Comparison of ENCODE assay signal across 18 cellular contexts in the genomic region with DNA sequence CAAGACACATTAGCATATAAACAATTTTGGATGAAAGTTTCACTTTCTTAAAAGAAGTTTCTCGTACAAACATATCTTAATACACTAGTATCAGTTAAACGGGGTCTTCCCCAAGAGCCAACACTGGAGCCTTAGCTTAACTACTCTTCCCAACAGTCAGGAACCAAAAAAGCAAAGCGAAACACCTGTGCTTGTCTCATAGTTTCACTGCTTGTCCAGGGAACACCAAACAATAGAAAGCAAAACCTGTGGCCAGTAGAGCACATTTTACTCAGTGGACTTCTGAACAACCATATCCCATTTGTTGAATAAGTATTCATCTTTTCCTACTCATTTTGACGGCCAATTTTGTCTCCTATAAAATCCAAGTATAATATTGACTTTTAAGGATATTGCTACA.
A peak's percentile ranks its signal among the peaks of the same experiment; 100 is the strongest.
DNase-seq lines count a peak whose midpoint lies in the region; ATAC-seq and TF ChIP-seq lines count a peak whose summit lies in the region.
"Had no signal": no experiment of that assay in that cellular context is flagged by ENCODE, and none has a peak within 500 bp of the region (broad histone marks: within the 10 kb centered on the region; RNA-seq: fewer than 3 reads in every experiment).

No MANE protein-coding gene starts in this region.

- peak; percentile 58 for ATAC-seq in left lobe of liver
- no peak for ATAC-seq in GM18519 (IDR thresholded peaks at IDR 0.05; ENCODE audit: low FRiP score, unreplicated experiment)
- ATAC-seq: CD8-positive, alpha-beta T cell; GM12878 had no signal

- no peaks in the 10 kb centered on the region for H3K79me2 ChIP-seq in MM.1S (ENCODE audit: low read length)

- peak; percentile 7 for DNase-seq in MM.1S
- DNase-seq in OCI-M1 (lab: John Stamatoyannopoulos, UW): peak; percentile 53
- DNase-seq in left lobe of liver (ENCODE audit: low spot score): no peak
- no peak for DNase-seq in brain microvascular endothelial cell
- no peak for DNase-seq in SHP77 (lab: John Stamatoyannopoulos, UW)
- DNase-seq: CD4-positive, CD25-positive, alpha-beta regulatory T cell; CD8-positive, alpha-beta T cell; DMS 273 treated with DMSO at 0.1 percent for 48 hours; DMS79; EL; GDM1; GM23248; H7; HCEC 1CT had no signal

- H2AFZ ChIP-seq in MM.1S (ENCODE audit: low read length): no peak overlapping the region
- H2AFZ ChIP-seq: GM23248 had no signal

- no peaks in the 10 kb centered on the region for H3K9me2 ChIP-seq in MM.1S (replicated peaks; ENCODE audit: insufficient read depth, low read length)

- no peak overlapping the region for H3K9ac ChIP-seq in MM.1S (ENCODE audit: low read length)
- H3K9ac ChIP-seq: BLaER1, GM23248 had no signal

- TF ChIP-seq CTCF in MM.1S (IDR thresholded peaks at IDR 0.05; ENCODE audit: low read length) (no peak), brain microvascular endothelial cell (IDR thresholded peaks at IDR 0.05; ENCODE audit: low read depth, low read length, missing control alignments) (no peak)

- H3K9me3 ChIP-seq in MM.1S (replicated peaks; ENCODE audit: insufficient read depth, low read length): no peaks in the 10 kb centered on the region
- H3K9me3 ChIP-seq: BLaER1 had no signal

- H3K4me2 ChIP-seq in MM.1S (ENCODE audit: low read depth, low read length): no peak overlapping the region
- H3K4me2 ChIP-seq: BLaER1 had no signal

- H4K20me1 ChIP-seq in MM.1S (ENCODE audit: insufficient read depth, low read length): no peaks in the 10 kb centered on the region
- H4K20me1 ChIP-seq: BLaER1 had no signal

- H3K4me1 ChIP-seq in MM.1S (ENCODE audit: low read length): no peaks in the 10 kb centered on the region
- H3K4me1 ChIP-seq: BLaER1 had no signal

- H3K36me3 ChIP-seq in MM.1S (replicated peaks; ENCODE audit: insufficient read depth, low read length): no peaks in the 10 kb centered on the region
- no peaks in the 10 kb centered on the region for H3K36me3 ChIP-seq in brain microvascular endothelial cell (replicated peaks)
- H3K36me3 ChIP-seq: BLaER1 had no signal

- H3K4me3 ChIP-seq in MM.1S (ENCODE audit: low read length): no peak overlapping the region
- H3K4me3 ChIP-seq in brain microvascular endothelial cell (ENCODE audit: low read depth, low read length): no peak overlapping the region
- H3K4me3 ChIP-seq: BLaER1, GM12878, GM23248 had no signal

- H3F3A ChIP-seq in MM.1S (ENCODE audit: insufficient read depth, low read length): no peaks in the 10 kb centered on the region

- in situ Hi-C loops in brain microvascular endothelial cell (cut with HindIII; ENCODE audit: low pct_ligation_motif_present, low sequenced_read_pairs): no loop called here

- H3K27me3 ChIP-seq in MM.1S (replicated peaks; ENCODE audit: insufficient read depth, low read length): no peaks in the 10 kb centered on the region
- H3K27me3 ChIP-seq in brain microvascular endothelial cell (replicated peaks): no peaks in the 10 kb centered on the region
- H3K27me3 ChIP-seq: BLaER1 had no signal

- H3K27ac ChIP-seq in MM.1S (ENCODE audit: low read length) (no peak overlapping the region), brain microvascular endothelial cell (no peak overlapping the region)
- H3K27ac ChIP-seq: BLaER1, C4-2B, GM23248 had no signal

Comparison
In these comparisons a context has a peak if more than half of its experiments do, and no peak if none do; other contexts are left out.
1. DNase-seq: peak in MM.1S (single experiment) and OCI-M1 (single experiment); none in left lobe of liver (single experiment), brain microvascular endothelial cell (single experiment) and SHP77 (0 of 2).